Comparison of ENCODE assay signal across 19 cellular contexts in the genomic region with DNA sequence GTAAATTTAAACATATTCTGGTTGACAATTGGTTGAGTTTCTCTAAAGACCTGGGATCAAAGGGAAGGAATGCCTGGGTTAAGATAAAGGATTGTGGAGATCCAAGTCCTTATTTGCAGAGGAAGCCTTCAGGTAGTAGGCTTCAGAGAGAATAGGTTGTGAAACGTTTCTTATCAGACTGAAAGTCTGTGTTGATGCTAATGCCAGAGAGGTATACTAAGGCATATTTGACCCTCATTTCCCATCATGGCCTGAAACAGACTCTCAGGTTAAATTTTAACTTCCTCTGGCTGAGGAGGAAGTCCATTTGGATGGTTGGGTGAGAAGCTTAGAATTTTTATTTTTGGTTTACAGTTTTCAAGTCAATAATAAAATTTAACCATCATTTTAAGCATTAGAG. TPM values are rescaled to one million over a fixed set of nuclear protein-coding genes. Genes with fewer than 3 reads are reported as not detected.
DNase-seq lines count a peak whose midpoint lies in the region; ATAC-seq, FAIRE-seq and TF ChIP-seq lines count a peak whose summit lies in the region.
"Had no signal": no experiment of that assay in that cellular context is flagged by ENCODE, and none has a peak within 500 bp of the region (broad histone marks: within the 10 kb centered on the region; RNA-seq: fewer than 3 reads in every experiment).

No MANE protein-coding gene starts in this region.

- POLR2A ChIA-PET in HepG2 (lab: Yijun Ruan, JAX), result no interaction called here
- POLR2A ChIA-PET in PC-9 (lab: Charles Lee; ENCODE audit: unreplicated experiment), result no interaction called here

- H3K4me2 ChIP-seq in HepG2 (ENCODE audit: low read depth, low read length) (no peak overlapping the region), PC-9 (no peak overlapping the region)
- H3K4me2 ChIP-seq: A549 had no signal

- ATAC-seq in HepG2, result no peak
- ATAC-seq: A549 had no signal

- H3K9ac ChIP-seq in HepG2 (ENCODE audit: insufficient read depth, low read depth, low read length), result no peak overlapping the region

- H3K9me3 ChIP-seq in HepG2 (ENCODE audit: low read length), result no peaks in the 10 kb centered on the region
- H3K9me3 ChIP-seq in PC-9 (ENCODE audit: insufficient read depth, low read depth), result no peaks in the 10 kb centered on the region
- no peaks in the 10 kb centered on the region for H3K9me3 ChIP-seq in spleen
- H3K9me3 ChIP-seq: A549 had no signal

- peak; percentile 13 for DNase-seq in DMS53 (lab: John Stamatoyannopoulos, UW)
- no peak for DNase-seq in DMS53 treated with DMSO at 0.1 percent for 48 hours (lab: John Stamatoyannopoulos, UW; ENCODE audit: unreplicated experiment)
- DNase-seq in HepG2 (ENCODE audit: low spot score), result no peak
- DNase-seq in renal cortical epithelial cell (ENCODE audit: low read depth), result peak; percentile 14
- DNase-seq in PC-9, result no peak
- DNase-seq in spleen, result no peak
- DNase-seq in coronary artery (ENCODE audit: low spot score), result no peak
- DNase-seq: AML-193; Calu3; CD4-positive, alpha-beta memory T cell; GOT3; H9; KG1 had no signal

- peaks cover 16% of the 10 kb centered on the region for H3K4me1 ChIP-seq in HepG2 (ENCODE audit: insufficient read depth, low read length)
- no peaks in the 10 kb centered on the region for H3K4me1 ChIP-seq in PC-9 (replicated peaks; ENCODE audit: insufficient read depth)
- no peaks in the 10 kb centered on the region for H3K4me1 ChIP-seq in spleen
- H3K4me1 ChIP-seq: A549 had no signal

- intact Hi-C loops in HepG2 (cut with micrococcal nuclease; ENCODE audit: unreplicated experiment) (no loop called here), PC-9 (cut with micrococcal nuclease; ENCODE audit: unreplicated experiment) (no loop called here), spleen (cut with DNase I; ENCODE audit: low total_unique reads) (no loop called here)

- CTCF ChIA-PET in HepG2 (lab: Yijun Ruan, JAX; ENCODE audit: low intra/inter-chr PET ratio, low total read pairs), result no interaction called here
- CTCF ChIA-PET in PC-9 (lab: Charles Lee), result no interaction called here

- H3F3A ChIP-seq in PC-9 (ENCODE audit: insufficient read depth, low read depth), result no peaks in the 10 kb centered on the region

- H3K4me3 ChIP-seq in HepG2 (replicated peaks in 1 of 3; ENCODE audit: insufficient read depth in 1 of 3, low read depth in 2 of 3, low read length in 3 of 3), result no peak overlapping the region
- H3K4me3 ChIP-seq in PC-9, result no peak overlapping the region
- no peak overlapping the region for H3K4me3 ChIP-seq in spleen
- H3K4me3 ChIP-seq in coronary artery, result no peak overlapping the region
- H3K4me3 ChIP-seq: A549 had no signal

- H3K27me3 ChIP-seq in HepG2 (ENCODE audit: control insufficient read depth in 1 of 2, insufficient read depth in 2 of 2, low read length in 2 of 2) (no peaks in the 10 kb centered on the region), PC-9 (ENCODE audit: insufficient read depth, low read depth) (no peaks in the 10 kb centered on the region), spleen (replicated peaks in 1 of 7) (no peaks in the 10 kb centered on the region)

- TF ChIP-seq POLR2A in HepG2 (IDR thresholded peaks at IDR 0.05; ENCODE audit: insufficient read depth in 1 of 2, low read depth in 2 of 2, low read length in 2 of 2) (no peak), spleen (IDR thresholded peaks at IDR 0.05) (no peak)

- WGBS in HepG2 (ENCODE audit: low lambda C conversion rate), result 0% methylated on average over 1 of the region's 1 CpG
- 32 to 54% (median 40%) methylated on average over 1 of the region's 1 CpG for WGBS in spleen, 5 donors

- TF ChIP-seq CTCF in HepG2 (CRISPR knock-in tag; IDR thresholded peaks at IDR 0.05), result no peak
- TF ChIP-seq CTCF in PC-9 (conservative IDR thresholded peaks at IDR 0.05), result no peak
- TF ChIP-seq CTCF in spleen (IDR thresholded peaks at IDR 0.05 in 8 of 11, conservative IDR thresholded peaks at IDR 0.05 in 3 of 11), result no peak
- TF ChIP-seq CTCF in coronary artery (IDR thresholded peaks at IDR 0.05), result no peak

- H2AFZ ChIP-seq in HepG2 (ENCODE audit: low read length) (no peak overlapping the region), PC-9 (no peak overlapping the region)

- in situ Hi-C loops in HepG2 (cut with HindIII; ENCODE audit: extremely low pct_ligation_motif_present, low pct_unique_long_range_greater_than_20kb), result no loop called here

- H3K9me2 ChIP-seq in PC-9 (ENCODE audit: insufficient read depth), result no peaks in the 10 kb centered on the region

- no peaks in the 10 kb centered on the region for H4K20me1 ChIP-seq in HepG2 (ENCODE audit: insufficient read depth, low read length)
- no peaks in the 10 kb centered on the region for H4K20me1 ChIP-seq in PC-9 (ENCODE audit: insufficient read depth)

- TF ChIP-seq RAD21 in HepG2 (CRISPR knock-in tag; IDR thresholded peaks at IDR 0.05), result no peak

- BruUV-seq in HepG2 (replicated peaks; lab: Mats Ljungman, UMichigan) (no TSS peak), PC-9 (replicated peaks; lab: Mats Ljungman, UMichigan) (no TSS peak)

- no peak overlapping the region for H3K27ac ChIP-seq in HepG2 (ENCODE audit: extremely low read length, insufficient read depth, low read length)
- H3K27ac ChIP-seq in PC-9, result no peak overlapping the region
- H3K27ac ChIP-seq in spleen, result no peak overlapping the region
- H3K27ac ChIP-seq in coronary artery, result no peak overlapping the region
- H3K27ac ChIP-seq: 22Rv1, A549, C4-2B had no signal

- no peaks in the 10 kb centered on the region for H3K36me3 ChIP-seq in HepG2 (replicated peaks in 1 of 2; ENCODE audit: control insufficient read depth in 1 of 2, insufficient read depth in 2 of 2, low read length in 2 of 2)
- no peaks in the 10 kb centered on the region for H3K36me3 ChIP-seq in PC-9 (ENCODE audit: low read depth)
- H3K36me3 ChIP-seq in spleen, result no peaks in the 10 kb centered on the region

- FAIRE-seq in HepG2 (lab: Jason Lieb, UNC), result no peak
- FAIRE-seq: A549, G401.6, GM12892 had no signal

- TF ChIP-seq EP300 in HepG2 (IDR thresholded peaks at IDR 0.05; ENCODE audit: low read depth in 2 of 2, low read length in 2 of 2) (no peak), HepG2 (CRISPR knock-in tag; IDR thresholded peaks at IDR 0.05; ENCODE audit: borderline replicate concordance) (no peak)

- H3K79me2 ChIP-seq in HepG2 (ENCODE audit: insufficient read depth, low read length), result no peaks in the 10 kb centered on the region
- no peaks in the 10 kb centered on the region for H3K79me2 ChIP-seq in PC-9 (ENCODE audit: low read depth)

TF ChIP-seq in HepG2, 621 proteins besides CTCF, POLR2A, EP300 and RAD21 (continues in another document):
- TF ChIP-seq ZNF20 (CRISPR knock-in tag; IDR thresholded peaks at IDR 0.05) (no peak), NCOA2 (CRISPR knock-in tag; IDR thresholded peaks at IDR 0.05) (no peak), NCOR1 (IDR thresholded peaks at IDR 0.05; ENCODE audit: borderline replicate concordance, low read length) (no peak), HNRNPK (IDR thresholded peaks at IDR 0.05; ENCODE audit: low read depth, low read length, poor library complexity, severe bottlenecking) (no peak)
- TF ChIP-seq, protein P1, sequence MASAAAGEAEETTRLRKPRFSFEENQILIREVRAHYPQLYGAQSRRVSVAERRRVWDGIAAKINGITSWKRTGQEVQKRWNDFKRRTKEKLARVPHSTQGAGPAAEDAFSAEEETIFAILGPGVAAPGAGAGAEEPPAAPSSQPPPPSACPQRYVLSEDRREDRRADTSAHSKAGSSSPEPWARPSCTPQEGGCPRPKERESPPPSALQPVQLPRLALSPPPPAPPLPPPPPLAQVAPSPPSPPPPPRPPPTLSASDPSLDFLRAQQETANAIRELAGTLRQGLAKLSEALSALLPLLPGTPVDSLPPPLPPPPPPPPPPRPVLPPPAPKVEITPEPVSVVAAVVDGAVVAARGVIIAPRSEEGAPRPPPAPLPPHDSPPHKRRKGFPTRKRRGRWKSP (CRISPR knock-in tag; IDR thresholded peaks at IDR 0.05), result no peak

RNA-seq across cellular contexts. Expression of a gene that starts 48.1 kb away (rescaled TPM):
- total RNA-seq in HepG2 (2016; rRNA removed; fragmentation: Illumina TruSeq; extraction: Trizol) (not detected in 2 replicates), renal cortical epithelial cell (not detected in 2 replicates), PC-9 (2021) (not detected in 2 replicates), spleen (not detected)
- total RNA-seq in HepG2 (2016; cell fraction: cytosol; rRNA removed; fragmentation: Illumina TruSeq; extraction: Trizol; ENCODE audit: low read depth), result not detected in 2 replicates
- total RNA-seq in HepG2 (2016; cell fraction: insoluble cytoplasmic fraction; rRNA removed; fragmentation: Illumina TruSeq; extraction: Trizol), result not detected in 2 replicates
- not detected in 2 replicates for total RNA-seq in HepG2 (2016; cell fraction: membrane; rRNA removed; fragmentation: Illumina TruSeq; extraction: Trizol)
- total RNA-seq in HepG2 (2016; cell fraction: nucleus; rRNA removed; fragmentation: Illumina TruSeq; extraction: Trizol), result not detected in 2 replicates
- polyA plus RNA-seq in HepG2 (2011; rRNA removed) (not detected in 2 replicates), spleen (not detected)
- polyA plus RNA-seq in HepG2 (2011; cell fraction: cytosol; rRNA removed), result not detected in 2 replicates
- not detected in 2 replicates for polyA plus RNA-seq in HepG2 (2011; cell fraction: nucleus; rRNA removed)
- not detected in 2 replicates for polyA plus RNA-seq in HepG2 (2012)
- polyA plus RNA-seq in HepG2 (2016; cell fraction: cytosol; fragmentation: Illumina TruSeq; extraction: Trizol; ENCODE audit: low read depth), result not detected in 2 replicates
- not detected in 2 replicates for polyA plus RNA-seq in HepG2 (2016; cell fraction: insoluble cytoplasmic fraction; fragmentation: Illumina TruSeq; extraction: Trizol; ENCODE audit: low read depth)
- polyA plus RNA-seq in HepG2 (2016; cell fraction: membrane; fragmentation: Illumina TruSeq; extraction: Trizol; ENCODE audit: low read depth), result not detected in 2 replicates
- not detected in 2 replicates for polyA plus RNA-seq in HepG2 (2016; cell fraction: nucleus; fragmentation: Illumina TruSeq; extraction: Trizol; ENCODE audit: insufficient read depth, low read depth)
- polyA minus RNA-seq in HepG2 (2011; rRNA and poly(A)+ RNA removed; ENCODE audit: low replicate concordance), result not detected in 2 replicates
- not detected in 2 replicates for polyA minus RNA-seq in HepG2 (2011; cell fraction: cytosol; rRNA and poly(A)+ RNA removed)
- not detected in 2 replicates for polyA minus RNA-seq in HepG2 (2011; cell fraction: nucleus; rRNA and poly(A)+ RNA removed)
- total RNA-seq: Calu3; CD4-positive, alpha-beta memory T cell; H9 had no signal
- polyA plus RNA-seq: A549; BJ; CD4-positive, alpha-beta memory T cell had no signal

Comparison
In these comparisons a context has a peak if more than half of its experiments do, and no peak if none do; other contexts are left out.
1. DNase-seq: peak in DMS53 (single experiment) and renal cortical epithelial cell (single experiment); none in DMS53 treated with DMSO at 0.1 percent for 48 hours (single experiment), HepG2 (single experiment), PC-9 (0 of 2), spleen (single experiment) and coronary artery (single experiment).